1 cellular context compared by ENCODE assay signal in genomic region chr1:162882248-162882666, GRCh38.
TF ChIP-seq lines count a peak whose summit lies in the region.

No MANE protein-coding gene starts in this region.

TF ChIP-seq in SK-N-SH, 30 proteins besides CTCF, POLR2A, EP300 and RAD21 (continued from another document):
- no peak for TF ChIP-seq REST (IDR thresholded peaks at IDR 0.05; ENCODE audit: low read depth, low read length)
- TF ChIP-seq NFIC (IDR thresholded peaks at IDR 0.05; ENCODE audit: borderline replicate concordance): peak; percentile 43; the same call in 1 of the 2 replicates
- TF ChIP-seq USF1 (IDR thresholded peaks at IDR 0.05; ENCODE audit: borderline replicate concordance, low read depth): no peak
- no peak for TF ChIP-seq MAX (IDR thresholded peaks at IDR 0.05; ENCODE audit: low read depth)
- TF ChIP-seq TAF1 (IDR thresholded peaks at IDR 0.05; ENCODE audit: borderline replicate concordance, low read depth, low read length): no peak
- no peak for TF ChIP-seq IRF3 (IDR thresholded peaks at IDR 0.05; ENCODE audit: low read depth, low read length)
- peak; percentile 32; the same call in 1 of the 2 replicates for TF ChIP-seq SIN3A (IDR thresholded peaks at IDR 0.05; ENCODE audit: borderline replicate concordance, low read depth, low read length)
- TF ChIP-seq JUND (IDR thresholded peaks at IDR 0.05): no peak
- TF ChIP-seq RFX5 (IDR thresholded peaks at IDR 0.05; ENCODE audit: low read length): no peak
- peak; percentile 29; the same call in 1 of the 2 replicates for TF ChIP-seq PBX3 (IDR thresholded peaks at IDR 0.05)
- TF ChIP-seq FOSL2 (IDR thresholded peaks at IDR 0.05; ENCODE audit: borderline replicate concordance, low read depth): no peak
- TF ChIP-seq TCF12 (IDR thresholded peaks at IDR 0.05): peak; percentile 79
- peak; percentile 93 for TF ChIP-seq RCOR1 (IDR thresholded peaks at IDR 0.05; ENCODE audit: low read length)
- TF ChIP-seq MXI1 (IDR thresholded peaks at IDR 0.05; ENCODE audit: low read depth, low read length): peak; percentile 82; the same call in 1 of the 2 replicates
- TF ChIP-seq RXRA (IDR thresholded peaks at IDR 0.05; ENCODE audit: borderline replicate concordance, low read depth): peak; percentile 8; the same call in 1 of the 2 replicates
- no peak for TF ChIP-seq MEF2A (IDR thresholded peaks at IDR 0.05; ENCODE audit: borderline replicate concordance, low read depth)
